18 cellular contexts compared by ENCODE assay signal in the genomic region with DNA sequence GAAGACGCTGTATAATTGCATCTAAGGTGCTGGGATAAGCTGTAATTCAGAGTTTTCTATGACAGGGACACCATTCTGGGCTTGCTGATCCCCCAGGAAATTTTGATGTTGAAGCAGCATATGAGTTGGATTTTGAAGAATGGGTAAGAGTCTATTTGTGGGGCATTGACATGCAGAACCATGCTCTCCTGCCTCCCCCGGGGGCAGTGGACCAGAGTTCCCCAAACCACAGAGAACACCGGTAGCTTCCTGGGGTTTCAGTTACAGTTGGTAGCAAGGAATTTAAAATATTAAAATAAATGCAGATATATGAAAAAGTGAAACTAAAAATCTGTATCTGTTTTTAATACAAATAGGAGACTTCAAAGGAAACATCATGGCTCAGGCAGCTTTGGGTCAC. TPM values are rescaled to one million over a fixed set of nuclear protein-coding genes. Genes with fewer than 3 reads are reported as not detected.
DNase-seq lines count a peak whose midpoint lies in the region; ATAC-seq and TF ChIP-seq lines count a peak whose summit lies in the region.
"Had no signal": no experiment of that assay in that cellular context is flagged by ENCODE, and none has a peak within 500 bp of the region (broad histone marks: within the 10 kb centered on the region; RNA-seq: fewer than 3 reads in every experiment).

No MANE protein-coding gene starts in this region.

- no peaks in the 10 kb centered on the region for H3K27me3 Mint-ChIP-seq in natural killer cell (ENCODE audit: low read depth in 2 of 2)

- no peak overlapping the region for H3K27ac Mint-ChIP-seq in natural killer cell
- H3K27ac Mint-ChIP-seq: activated CD8-positive, alpha-beta T cell treated with anti-CD3 and anti-CD28 coated beads, Interleukin-2, amount 10 ng/mL, durations not matched to agents 7 days and 5 days had no signal

- ATAC-seq in GM19468 (IDR thresholded peaks at IDR 0.05; ENCODE audit: extremely low read depth, unreplicated experiment) (peak; percentile 26), HG03442 (IDR thresholded peaks at IDR 0.05; ENCODE audit: unreplicated experiment) (peak; percentile 37), upper lobe of right lung (no peak), GM18870 (IDR thresholded peaks at IDR 0.05; ENCODE audit: unreplicated experiment) (no peak), natural killer cell (no peak)
- ATAC-seq: activated CD8-positive, alpha-beta T cell treated with anti-CD3 and anti-CD28 coated beads, Interleukin-2, amount 10 ng/mL, durations not matched to agents 7 days and 5 days had no signal

- H3K4me3 Mint-ChIP-seq in natural killer cell, result no peak overlapping the region
- H3K4me3 Mint-ChIP-seq: activated CD8-positive, alpha-beta T cell treated with anti-CD3 and anti-CD28 coated beads, Interleukin-2, amount 10 ng/mL, durations not matched to agents 7 days and 5 days had no signal

- H3K27ac ChIP-seq in upper lobe of right lung, result peak overlapping the region; percentile 15

- H3K27me3 ChIP-seq in upper lobe of right lung (no peaks in the 10 kb centered on the region), H7 (ENCODE audit: control insufficient read depth, insufficient read depth, low read length) (no peaks in the 10 kb centered on the region)
- H3K27me3 ChIP-seq: colonic mucosa, left lung had no signal

- H3K36me3 Mint-ChIP-seq in natural killer cell, result no peaks in the 10 kb centered on the region

- TF ChIP-seq CTCF in upper lobe of right lung (IDR thresholded peaks at IDR 0.05) (no peak), natural killer cell (IDR thresholded peaks at IDR 0.05) (no peak)

- H3K36me3 ChIP-seq in upper lobe of right lung (no peaks in the 10 kb centered on the region), H7 (replicated peaks; ENCODE audit: control insufficient read depth, insufficient read depth, low read length) (no peaks in the 10 kb centered on the region)
- H3K36me3 ChIP-seq: colonic mucosa, left lung had no signal

- H3K9me3 Mint-ChIP-seq in natural killer cell, result no peaks in the 10 kb centered on the region

- H3K4me1 Mint-ChIP-seq in natural killer cell, result peaks cover 11 to 21% of the 10 kb centered on the region in 2 donors

- peaks cover 21% of the 10 kb centered on the region for H3K4me1 ChIP-seq in upper lobe of right lung
- H3K4me1 ChIP-seq: colonic mucosa had no signal

- H3K9me3 ChIP-seq in upper lobe of right lung, result no peaks in the 10 kb centered on the region
- H3K9me3 ChIP-seq: colonic mucosa, left lung had no signal

- intact Hi-C loops in upper lobe of right lung (cut with DNase I), result no loop called here
- intact Hi-C loops in natural killer cell (cut with micrococcal nuclease), result no loop called here

- H3K4me3 ChIP-seq in upper lobe of right lung (no peak overlapping the region), H7 (ENCODE audit: insufficient read depth, low read depth, low read length) (no peak overlapping the region)
- H3K4me3 ChIP-seq: colonic mucosa, left lung had no signal

- DNase-seq in germinal center (ENCODE audit: low spot score) (peak; percentile 32), upper lobe of right lung (no peak), NCI-H345 (lab: John Stamatoyannopoulos, UW) (no peak), natural killer cell (no peak), H7 (no peak)
- DNase-seq: activated CD8-positive, alpha-beta T cell treated with anti-CD3 and anti-CD28 coated beads, Interleukin-2, amount 10 ng/mL, durations not matched to agents 7 days and 5 days; activated gamma-delta T cell treated with Interleukin-2 at 50 U/mL for 16 hours; COR-L47; DMS79; HCEC 1CT; NCI-H1048; NCI-H187 treated with DMSO at 0.1 percent for 48 hours; T1000 had no signal

RNA-seq across cellular contexts. Expression of a gene that starts 37.4 kb away (rescaled TPM):
- 13.3 TPM for total RNA-seq in upper lobe of right lung
- 10 to 100 TPM; 24.0 to 29.1 (median 27.2) TPM for total RNA-seq in natural killer cell
- total RNA-seq in H7 (2014; rRNA removed; shearing (Covaris generic)), result 4.1 and 7.2 TPM in 2 replicates

Comparison
In these comparisons a context has a peak if more than half of its experiments do, and no peak if none do; other contexts are left out.
1. ATAC-seq: peak in GM19468 (single experiment) and HG03442 (single experiment); none in upper lobe of right lung (single experiment), GM18870 (single experiment) and natural killer cell (0 of 3).